In the genomic region with DNA sequence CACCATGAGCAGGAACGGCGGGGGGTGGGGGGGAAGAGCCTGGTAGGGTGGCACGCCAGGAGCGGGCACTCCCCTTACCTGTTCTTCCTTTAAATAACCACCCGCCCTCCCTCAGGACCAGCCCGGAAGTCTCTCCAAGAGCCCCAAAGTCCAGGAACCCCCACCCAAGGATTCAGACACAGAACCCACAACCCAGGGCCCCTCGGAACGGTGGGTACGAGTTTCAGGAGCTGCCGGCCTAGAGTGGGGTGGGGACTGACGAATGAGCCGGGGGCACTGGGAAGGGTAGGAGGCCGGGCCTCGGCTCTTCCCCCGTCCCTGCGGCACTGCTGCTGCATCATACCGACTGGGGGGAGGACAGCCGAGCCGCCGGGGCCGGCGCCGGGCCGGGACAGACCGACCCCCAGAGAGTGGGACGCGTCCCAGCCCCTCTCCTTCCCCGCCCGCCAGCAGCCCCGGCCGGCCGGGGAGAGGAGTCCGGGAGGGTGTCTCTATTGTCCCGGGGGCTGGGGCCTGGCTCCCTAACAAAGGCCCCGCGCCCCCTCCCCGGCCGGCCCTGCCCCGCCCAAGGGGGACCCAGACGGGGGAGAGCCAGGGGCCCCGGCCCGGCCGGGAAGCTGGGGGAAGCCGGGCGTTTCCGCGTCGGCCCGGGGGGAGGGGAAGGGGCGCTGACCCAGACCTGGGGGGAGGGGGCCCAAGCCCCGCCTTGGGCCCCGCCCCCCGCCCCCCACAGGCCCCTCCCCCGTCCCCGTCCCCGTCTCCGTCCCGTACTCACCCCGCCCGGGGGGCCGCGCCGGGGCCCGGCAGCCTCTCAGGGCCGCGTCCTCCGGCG, we compare ENCODE assay signal across 8 cellular contexts. TPM values are rescaled to one million over a fixed set of nuclear protein-coding genes. Genes with fewer than 3 reads are reported as not detected.
DNase-seq lines count a peak whose midpoint lies in the region; ATAC-seq and TF ChIP-seq lines count a peak whose summit lies in the region.

No MANE protein-coding gene starts in this region.

- H3K36me3 Mint-ChIP-seq in CD4-positive, CD25-positive, alpha-beta regulatory T cell, result peaks cover 18% of the 10 kb centered on the region

- DNase-seq in CD4-positive, CD25-positive, alpha-beta regulatory T cell, result peak; percentile 52 to 67 (median 57)
- DNase-seq in T follicular helper cell (ENCODE audit: low read depth), result peak; percentile 39
- DNase-seq in amygdala (lab: John Stamatoyannopoulos, UW), result peak in 29 of 56 donors; percentile 21 to 65 (median 46)
- no peak for DNase-seq in right atrium auricular region (ENCODE audit: low spot score)
- DNase-seq in prostate gland (ENCODE audit: low spot score), result peak; percentile 49
- no peak for DNase-seq in inferior parietal cortex (ENCODE audit: extremely low spot score)

- peaks cover 30% of the 10 kb centered on the region for H3K36me3 ChIP-seq in CD4-positive, CD25-positive, alpha-beta regulatory T cell (ENCODE audit: control insufficient read depth, insufficient read depth, low read length)
- peaks cover 33% of the 10 kb centered on the region for H3K36me3 ChIP-seq in right atrium auricular region
- peaks cover 5 to 11% of the 10 kb centered on the region in 2 donors for H3K36me3 ChIP-seq in prostate gland

- no peaks in the 10 kb centered on the region for H3K27me3 ChIP-seq in CD4-positive, CD25-positive, alpha-beta regulatory T cell (ENCODE audit: control insufficient read depth, insufficient read depth, low read length)
- no peaks in the 10 kb centered on the region for H3K27me3 ChIP-seq in right atrium auricular region
- no peaks in the 10 kb centered on the region for H3K27me3 ChIP-seq in prostate gland (replicated peaks; ENCODE audit: insufficient read depth)

- H3K4me1 Mint-ChIP-seq in CD4-positive, CD25-positive, alpha-beta regulatory T cell, result peaks cover 19 to 48% (median 30%) of the 10 kb centered on the region in 4 donors

- peaks cover 32% of the 10 kb centered on the region for H3K4me1 ChIP-seq in CD4-positive, CD25-positive, alpha-beta regulatory T cell (ENCODE audit: control insufficient read depth, insufficient read depth, low read length, poor library complexity, severe bottlenecking)
- H3K4me1 ChIP-seq in right atrium auricular region (peaks cover 0 to 40% of the 10 kb centered on the region in 2 donors), prostate gland (replicated peaks) (peaks cover 4% of the 10 kb centered on the region)

- H3K9me3 Mint-ChIP-seq in CD4-positive, CD25-positive, alpha-beta regulatory T cell, result no peaks in the 10 kb centered on the region

- intact Hi-C loops in prostate gland (cut with DNase I), result no loop called here

- H3K4me3 Mint-ChIP-seq in CD4-positive, CD25-positive, alpha-beta regulatory T cell, result peak overlapping the region; percentile 90 to 92 (median 90)

- peak overlapping the region; percentile 84 to 94 (median 91) for H3K27ac Mint-ChIP-seq in CD4-positive, CD25-positive, alpha-beta regulatory T cell

- TF ChIP-seq POLR2A in prostate gland (IDR thresholded peaks at IDR 0.05), result peak; percentile 28

- ATAC-seq in CD4-positive, CD25-positive, alpha-beta regulatory T cell (ENCODE audit: low read depth in 2 of 2), result peak; percentile 2 to 4
- ATAC-seq in GM19452 (IDR thresholded peaks at IDR 0.05; ENCODE audit: unreplicated experiment) (peak; percentile 16), HG03521 (IDR thresholded peaks at IDR 0.05; ENCODE audit: unreplicated experiment) (peak; percentile 10)

- peak overlapping the region; percentile 89 for H3K27ac ChIP-seq in CD4-positive, CD25-positive, alpha-beta regulatory T cell (ENCODE audit: insufficient read depth, low read length, poor library complexity, severe bottlenecking)
- H3K27ac ChIP-seq in right atrium auricular region (peak overlapping the region; percentile 94 to 99), prostate gland (peak overlapping the region; percentile 98 to 100)

- H3K9me3 ChIP-seq in CD4-positive, CD25-positive, alpha-beta regulatory T cell (ENCODE audit: control insufficient read depth in 2 of 2, low read length in 2 of 2), result no peaks in the 10 kb centered on the region
- H3K9me3 ChIP-seq in right atrium auricular region (no peaks in the 10 kb centered on the region), prostate gland (no peaks in the 10 kb centered on the region)

- H3K4me3 ChIP-seq in CD4-positive, CD25-positive, alpha-beta regulatory T cell (ENCODE audit: low read depth, low read length), result peak overlapping the region; percentile 72
- H3K4me3 ChIP-seq in right atrium auricular region (peak overlapping the region; percentile 81 to 94), prostate gland (peak overlapping the region; percentile 85 to 98)

- whole genome bisulfite sequencing in prostate gland, result under 1% methylated on average over 45 of the region's 68 CpGs

- H3K27me3 Mint-ChIP-seq in CD4-positive, CD25-positive, alpha-beta regulatory T cell, result no peaks in the 10 kb centered on the region

- TF ChIP-seq CTCF in right atrium auricular region (IDR thresholded peaks at IDR 0.05) (no peak), prostate gland (IDR thresholded peaks at IDR 0.05) (no peak)

RNA-seq across cellular contexts. Expression of a gene that starts 0.7 kb away (rescaled TPM):
- total RNA-seq in CD4-positive, CD25-positive, alpha-beta regulatory T cell, result 103 TPM
- 10 to 100 TPM; 10.3 to 16.1 (median 12.6) TPM for polyA plus RNA-seq in CD4-positive, CD25-positive, alpha-beta regulatory T cell
- total RNA-seq in right atrium auricular region (10 to 100 TPM; 24.5 to 38.9 TPM), prostate gland (10 to 100 TPM; 45.8 to 72.0 TPM)

RNA-seq across cellular contexts. Expression of a gene that starts 12.2 kb away (rescaled TPM):
- 67.7 TPM for total RNA-seq in CD4-positive, CD25-positive, alpha-beta regulatory T cell
- polyA plus RNA-seq in CD4-positive, CD25-positive, alpha-beta regulatory T cell, result 10 to 100 TPM; 31.7 to 43.7 (median 34.5) TPM
- total RNA-seq in right atrium auricular region, result 10 to 100 TPM; 26.4 to 26.6 TPM
- total RNA-seq in prostate gland, result 10 to 100 TPM; 42.9 to 67.2 TPM

RNA-seq across cellular contexts. Expression of a gene that starts 20.5 kb away (rescaled TPM):
- 104 TPM for total RNA-seq in CD4-positive, CD25-positive, alpha-beta regulatory T cell
- 10 to 100 TPM; 22.3 to 28.5 (median 26.5) TPM for polyA plus RNA-seq in CD4-positive, CD25-positive, alpha-beta regulatory T cell
- 10 to 100 TPM; 39.3 to 42.3 TPM for total RNA-seq in right atrium auricular region
- total RNA-seq in prostate gland, result 10 to 100 TPM; 73.4 to 77.2 TPM

RNA-seq across cellular contexts. Expression of a gene that starts 28.4 kb away (rescaled TPM):
- total RNA-seq in CD4-positive, CD25-positive, alpha-beta regulatory T cell, result not detected
- under 1 TPM in 2 of 4 donors, not detected in 2; 0.09 to 0.16 TPM for polyA plus RNA-seq in CD4-positive, CD25-positive, alpha-beta regulatory T cell
- 1 to 10 TPM; 8.3 TPM for total RNA-seq in right atrium auricular region
- 1 to 10 TPM; 3.2 to 4.4 TPM for total RNA-seq in prostate gland

RNA-seq across cellular contexts. Expression of a gene that starts 57.2 kb away (rescaled TPM):
- 9.2 TPM for total RNA-seq in CD4-positive, CD25-positive, alpha-beta regulatory T cell
- under 1 TPM; 0.16 to 0.67 (median 0.38) TPM for polyA plus RNA-seq in CD4-positive, CD25-positive, alpha-beta regulatory T cell
- total RNA-seq in right atrium auricular region (under 1 TPM; 0.59 to 0.94 TPM), prostate gland (1 to 10 TPM; 1.4 to 8.1 TPM)

Comparison
In these comparisons a context has a peak if more than half of its experiments do, and no peak if none do; other contexts are left out.
1. DNase-seq: peak in CD4-positive, CD25-positive, alpha-beta regulatory T cell (3 of 3), T follicular helper cell (single experiment), amygdala (29 of 56) and prostate gland (single experiment); none in right atrium auricular region (single experiment) and inferior parietal cortex (single experiment).
2. Peak in every context shown above with its lines, with median percentiles within 50 percentile points of each other: ATAC-seq, H3K27ac ChIP-seq and H3K4me3 ChIP-seq.